Comparison of ENCODE assay signal across 9 cellular contexts in genomic region chr10:98339790-98340189, GRCh38.
DNase-seq lines count a peak whose midpoint lies in the region; ATAC-seq and FAIRE-seq lines count a peak whose summit lies in the region.
"Had no signal": no experiment of that assay in that cellular context is flagged by ENCODE, and none has a peak within 500 bp of the region (broad histone marks: within the 10 kb centered on the region; RNA-seq: fewer than 3 reads in every experiment).

No MANE protein-coding gene starts in this region.

- H3K4me3 Mint-ChIP-seq in central memory CD8-positive, alpha-beta T cell: peak overlapping the region; percentile 61
- no peak overlapping the region for H3K4me3 Mint-ChIP-seq in activated T-cell treated with anti-CD3 and anti-CD28 coated beads, Interleukin-2, amount 50 U/mL, for 4 hours

- peak overlapping the region; percentile 38 for H3K27ac Mint-ChIP-seq in central memory CD8-positive, alpha-beta T cell (ENCODE audit: low read depth)

- no peaks in the 10 kb centered on the region for H3K9me3 Mint-ChIP-seq in central memory CD8-positive, alpha-beta T cell
- H3K9me3 Mint-ChIP-seq in activated T-cell treated with anti-CD3 and anti-CD28 coated beads, Interleukin-2, amount 50 U/mL, for 4 hours: no peaks in the 10 kb centered on the region

- peaks cover 22% of the 10 kb centered on the region for H3K4me1 Mint-ChIP-seq in central memory CD8-positive, alpha-beta T cell
- peaks cover 11% of the 10 kb centered on the region for H3K4me1 Mint-ChIP-seq in activated T-cell treated with anti-CD3 and anti-CD28 coated beads, Interleukin-2, amount 50 U/mL, for 4 hours (ENCODE audit: low read depth)

- ATAC-seq in GM19452 (IDR thresholded peaks at IDR 0.05; ENCODE audit: unreplicated experiment) (peak; percentile 92), HG03097 (IDR thresholded peaks at IDR 0.05; ENCODE audit: low FRiP score, unreplicated experiment) (peak; percentile 79)
- peak; percentile 84 for ATAC-seq in central memory CD8-positive, alpha-beta T cell (replicated peaks; ENCODE audit: extremely low read depth, poor library complexity, severe bottlenecking)
- ATAC-seq in activated T-cell treated with anti-CD3 and anti-CD28 coated beads, Interleukin-2, amount 50 U/mL, for 4 hours: no peak

- FAIRE-seq in GM18507 (lab: Jason Lieb, UNC): peak; percentile 91

- peaks cover 2% of the 10 kb centered on the region for H3K36me3 Mint-ChIP-seq in central memory CD8-positive, alpha-beta T cell (ENCODE audit: insufficient read depth)
- H3K36me3 Mint-ChIP-seq in activated T-cell treated with anti-CD3 and anti-CD28 coated beads, Interleukin-2, amount 50 U/mL, for 4 hours (ENCODE audit: insufficient read depth): no peaks in the 10 kb centered on the region

- DNase-seq in GM18507 (ENCODE audit: extremely low spot score, insufficient read length, low read depth) (peak; percentile 36), nucleus accumbens (lab: John Stamatoyannopoulos, UW) (no peak), NCI-H226 (no peak)
- DNase-seq in central memory CD8-positive, alpha-beta T cell (ENCODE audit: low spot score in 2 of 2): peak in 1 of 2 donors; percentile 27
- DNase-seq in activated T-cell treated with anti-CD3 and anti-CD28 coated beads, Interleukin-2, amount 50 U/mL, for 4 hours: no peak
- no peak for DNase-seq in stimulated activated CD4-positive, alpha-beta T cell treated with anti-CD3 and anti-CD28 coated beads, Interleukin-1b, Interleukin-23, amount 100 ng/mL, for 48 hours
- DNase-seq: NCI-H526 had no signal

- peaks cover 9% of the 10 kb centered on the region for H3K27me3 Mint-ChIP-seq in central memory CD8-positive, alpha-beta T cell
- H3K27me3 Mint-ChIP-seq in activated T-cell treated with anti-CD3 and anti-CD28 coated beads, Interleukin-2, amount 50 U/mL, for 4 hours (ENCODE audit: low read depth): peaks cover 21% of the 10 kb centered on the region

Comparison
In these comparisons a context has a peak if more than half of its experiments do, and no peak if none do; other contexts are left out.
1. ATAC-seq: peak in GM19452 (single experiment), HG03097 (single experiment) and central memory CD8-positive, alpha-beta T cell (single experiment); none in activated T-cell treated with anti-CD3 and anti-CD28 coated beads, Interleukin-2, amount 50 U/mL, for 4 hours (0 of 2).